Comparison of ENCODE assay signal across 11 cellular contexts in genomic region chr2:224934542-224935188, GRCh38.
DNase-seq lines count a peak whose midpoint lies in the region; ATAC-seq and TF ChIP-seq lines count a peak whose summit lies in the region.
"Had no signal": no experiment of that assay in that cellular context is flagged by ENCODE, and none has a peak within 500 bp of the region (broad histone marks: within the 10 kb centered on the region; RNA-seq: fewer than 3 reads in every experiment).

No MANE protein-coding gene starts in this region.

- intact Hi-C loops in CD14-positive monocyte (cut with micrococcal nuclease), result no loop called here

- DNase-seq in CD14-positive monocyte (ENCODE audit: low spot score) (no peak), H7 (peak; percentile 30), medulla oblongata (ENCODE audit: extremely low spot score) (peak; percentile 52), midbrain (lab: John Stamatoyannopoulos, UW) (no peak), HuH-7 (ENCODE audit: low spot score) (no peak), trophoblast cell (no peak)
- DNase-seq in activated naive CD8-positive, alpha-beta T cell treated with anti-CD3 and anti-CD28 coated beads for 36 hours, result no peak
- DNase-seq: brain microvascular endothelial cell, kidney, transverse colon had no signal

- H3K4me3 Mint-ChIP-seq in CD14-positive monocyte, result no peak overlapping the region
- no peak overlapping the region for H3K4me3 Mint-ChIP-seq in activated naive CD8-positive, alpha-beta T cell treated with anti-CD3 and anti-CD28 coated beads for 36 hours

- H3K9me3 Mint-ChIP-seq in CD14-positive monocyte, result no peaks in the 10 kb centered on the region
- H3K9me3 Mint-ChIP-seq in activated naive CD8-positive, alpha-beta T cell treated with anti-CD3 and anti-CD28 coated beads for 36 hours, result no peaks in the 10 kb centered on the region

- no peak overlapping the region for H4K12ac ChIP-seq in trophoblast cell (ENCODE audit: low read depth, low read length)

- no peak overlapping the region for H3K18ac ChIP-seq in trophoblast cell (ENCODE audit: low read length)

- no peak overlapping the region for H3K4me2 ChIP-seq in trophoblast cell (ENCODE audit: low read length)

- H3K27me3 ChIP-seq in H7 (ENCODE audit: control insufficient read depth, insufficient read depth, low read length) (no peaks in the 10 kb centered on the region), trophoblast cell (ENCODE audit: insufficient read depth, low read length) (no peaks in the 10 kb centered on the region)
- H3K27me3 ChIP-seq: brain microvascular endothelial cell, transverse colon had no signal

- no peak for ATAC-seq in GM21786 (IDR thresholded peaks at IDR 0.05; ENCODE audit: unreplicated experiment)

- no peaks in the 10 kb centered on the region for H3K4me1 ChIP-seq in trophoblast cell (ENCODE audit: control insufficient read depth in 1 of 2, insufficient read depth in 2 of 2, low read length in 2 of 2)

- peaks cover 61% of the 10 kb centered on the region for H3K4me1 Mint-ChIP-seq in CD14-positive monocyte
- peaks cover 86% of the 10 kb centered on the region for H3K4me1 Mint-ChIP-seq in activated naive CD8-positive, alpha-beta T cell treated with anti-CD3 and anti-CD28 coated beads for 36 hours

- H2BK12ac ChIP-seq in trophoblast cell (ENCODE audit: low read length), result no peak overlapping the region

- no peak for TF ChIP-seq CTCF in CD14-positive monocyte (IDR thresholded peaks at IDR 0.05)

- H3K79me1 ChIP-seq in trophoblast cell (ENCODE audit: low read length), result no peaks in the 10 kb centered on the region

- H2AFZ ChIP-seq in trophoblast cell (ENCODE audit: insufficient read depth, low read length, poor library complexity), result no peak overlapping the region

- no peaks in the 10 kb centered on the region for H3K36me3 ChIP-seq in H7 (replicated peaks; ENCODE audit: control insufficient read depth, insufficient read depth, low read length)
- H3K36me3 ChIP-seq in trophoblast cell (ENCODE audit: control insufficient read depth in 1 of 2, insufficient read depth in 2 of 2, low read length in 2 of 2), result no peaks in the 10 kb centered on the region
- H3K36me3 ChIP-seq: transverse colon had no signal

- H3K14ac ChIP-seq in trophoblast cell (ENCODE audit: low read length), result no peak overlapping the region

- no peak overlapping the region for H3K23ac ChIP-seq in trophoblast cell (ENCODE audit: low read length)

- no CpG with 5 or more reads among the region's 5 CpGs for WGBS in trophoblast cell (ENCODE audit: extremely low coverage, insufficient coverage, insufficient read length)

- no peaks in the 10 kb centered on the region for H3K9me3 ChIP-seq in trophoblast cell (ENCODE audit: insufficient read depth, low read depth, low read length)
- H3K9me3 ChIP-seq: transverse colon had no signal

- no peaks in the 10 kb centered on the region for H3K27me3 Mint-ChIP-seq in CD14-positive monocyte (ENCODE audit: low read depth in 3 of 3)
- no peaks in the 10 kb centered on the region for H3K27me3 Mint-ChIP-seq in activated naive CD8-positive, alpha-beta T cell treated with anti-CD3 and anti-CD28 coated beads for 36 hours

- H3K36me3 Mint-ChIP-seq in CD14-positive monocyte, result peaks cover 12 to 22% of the 10 kb centered on the region in 2 donors
- H3K36me3 Mint-ChIP-seq in activated naive CD8-positive, alpha-beta T cell treated with anti-CD3 and anti-CD28 coated beads for 36 hours, result peaks cover 64% of the 10 kb centered on the region

- H2BK5ac ChIP-seq in trophoblast cell (ENCODE audit: low read depth, low read length, poor library complexity), result no peak overlapping the region

- H4K8ac ChIP-seq in trophoblast cell (ENCODE audit: low read depth, low read length), result no peak overlapping the region

- no peak overlapping the region for H3K27ac ChIP-seq in trophoblast cell (ENCODE audit: low read depth, low read length)
- H3K27ac ChIP-seq: brain microvascular endothelial cell, transverse colon had no signal

- no peaks in the 10 kb centered on the region for H3K79me2 ChIP-seq in trophoblast cell (ENCODE audit: control insufficient read depth, insufficient read depth, low read length, poor library complexity)

- H4K91ac ChIP-seq in trophoblast cell (ENCODE audit: low read depth, low read length), result no peak overlapping the region

- H2AK5ac ChIP-seq in trophoblast cell (ENCODE audit: low read length), result no peak overlapping the region

- no peak overlapping the region for H3K9ac ChIP-seq in trophoblast cell (ENCODE audit: low read length)

- H3K4ac ChIP-seq in trophoblast cell (ENCODE audit: low read depth, low read length), result no peak overlapping the region

- peak overlapping the region in 4 of 7 donors; percentile 10 to 82 (median 44) for H3K27ac Mint-ChIP-seq in CD14-positive monocyte
- peak overlapping the region; percentile 94 for H3K27ac Mint-ChIP-seq in activated naive CD8-positive, alpha-beta T cell treated with anti-CD3 and anti-CD28 coated beads for 36 hours

- no peak overlapping the region for H3K4me3 ChIP-seq in H7 (ENCODE audit: insufficient read depth, low read depth, low read length)
- no peak overlapping the region for H3K4me3 ChIP-seq in trophoblast cell (ENCODE audit: low read depth, low read length)
- H3K4me3 ChIP-seq: transverse colon had no signal

- H2BK120ac ChIP-seq in trophoblast cell (ENCODE audit: insufficient read depth, low read length, poor library complexity), result no peak overlapping the region

Comparison
In these comparisons a context has a peak if more than half of its experiments do, and no peak if none do; other contexts are left out.
1. DNase-seq: peak in H7 (single experiment) and medulla oblongata (single experiment); none in CD14-positive monocyte (single experiment), activated naive CD8-positive, alpha-beta T cell treated with anti-CD3 and anti-CD28 coated beads for 36 hours (single experiment), midbrain (single experiment), HuH-7 (single experiment) and trophoblast cell (0 of 2).